29 cellular contexts compared by ENCODE assay signal in the genomic region with DNA sequence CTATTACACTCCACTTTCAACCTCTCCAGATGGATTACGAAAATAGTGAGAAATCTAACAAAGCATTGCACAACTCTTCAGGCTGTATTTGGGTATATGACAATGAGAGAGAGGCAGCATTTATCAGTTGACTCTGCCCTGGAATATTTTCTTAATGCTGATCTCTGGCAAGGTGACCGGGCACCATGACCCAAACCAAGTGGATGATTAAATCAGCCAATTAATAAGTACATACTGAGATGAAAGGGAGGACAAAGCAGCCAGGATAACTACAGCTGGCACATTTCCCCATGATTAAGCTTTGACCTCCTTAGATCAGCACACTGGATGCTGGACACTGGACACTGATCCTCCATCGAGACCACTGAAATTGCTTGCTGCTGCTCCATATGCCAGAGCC.
"Had no signal": no experiment of that assay in that cellular context is flagged by ENCODE, and none has a peak within 500 bp of the region (broad histone marks: within the 10 kb centered on the region; RNA-seq: fewer than 3 reads in every experiment).

No MANE protein-coding gene starts in this region.

- ATAC-seq: activated CD4-positive, CD25-positive, alpha-beta regulatory T cell treated with anti-CD3 and anti-CD28 coated beads, Interleukin-2, amount 50 U/mL, for 24 hours; activated CD8-positive, alpha-beta T cell treated with anti-CD3 and anti-CD28 coated beads for 36 hours; activated T-cell treated with anti-CD3 and anti-CD28 coated beads, Interleukin-2, amount 50 U/mL, for 4 hours; activated T-helper 17 cell treated with anti-CD3 and anti-CD28 coated beads, Interleukin-2, amount 50 U/mL, for 72 hours; esophagus mucosa had no signal

- H3K4me1 Mint-ChIP-seq: activated B cell treated with CpG ODN at 0.5 μM for 24 hours; activated T-helper 17 cell treated with anti-CD3 and anti-CD28 coated beads, Interleukin-2, amount 50 U/mL, for 72 hours; central memory CD8-positive, alpha-beta T cell; endodermal cell had no signal

- H3K36me3 ChIP-seq: brain microvascular endothelial cell, WERI-Rb-1 had no signal

- H3K4me3 ChIP-seq: coronary artery, dorsolateral prefrontal cortex had no signal

- H3K27me3 Mint-ChIP-seq: activated B cell treated with CpG ODN at 0.5 μM for 24 hours; activated CD8-positive, alpha-beta T cell treated with anti-CD3 and anti-CD28 coated beads for 36 hours; activated T-helper 17 cell treated with anti-CD3 and anti-CD28 coated beads, Interleukin-2, amount 50 U/mL, for 72 hours; central memory CD8-positive, alpha-beta T cell; dendritic cell treated with granulocyte-macrophage colony-stimulating factor and Interleukin-4, amounts not matched to agents 40 ng/mL and 50 ng/mL, for 4 days had no signal

- DNase-seq: activated B cell treated with CpG ODN at 0.5 μM for 24 hours; activated CD4-positive, alpha-beta T cell treated with anti-CD3 and anti-CD28 coated beads for 48 hours; activated CD4-positive, alpha-beta T cell treated with anti-CD3 and anti-CD28 coated beads, Interleukin-2, amount 50 U/mL, for 1 hour; activated CD4-positive, alpha-beta T cell treated with anti-CD3 and anti-CD28 coated beads, Interleukin-2, amount 50 U/mL, for 48 hours; activated CD8-positive, alpha-beta memory T cell treated with anti-CD3 and anti-CD28 coated beads for 24 hours; activated CD8-positive, alpha-beta T cell treated with anti-CD3 and anti-CD28 coated beads for 36 hours; activated effector memory CD4-positive, alpha-beta T cell treated with Interleukin-2 at 50 U/mL for 16 hours; activated gamma-delta T cell treated with Interleukin-2 at 50 U/mL for 16 hours; activated naive CD4-positive, alpha-beta T cell treated with anti-CD3 and anti-CD28 coated beads, Interleukin-2, amount 50 U/mL, for 16 hours; activated naive CD4-positive, alpha-beta T cell treated with Interleukin-2 at 50 U/mL for 16 hours; activated T-cell treated with anti-CD3 and anti-CD28 coated beads, Interleukin-2, amount 50 U/mL, for 4 hours; amniotic stem cell; anterior cingulate cortex; brain microvascular endothelial cell; dorsolateral prefrontal cortex; effector memory CD4-positive, alpha-beta T cell; endodermal cell; foreskin fibroblast; head of caudate nucleus; T-helper 2 cell; T-helper 9 cell; WERI-Rb-1 had no signal

- H3K27ac Mint-ChIP-seq: activated B cell treated with CpG ODN at 0.5 μM for 24 hours; activated CD8-positive, alpha-beta T cell treated with anti-CD3 and anti-CD28 coated beads for 36 hours; activated naive CD8-positive, alpha-beta T cell; activated T-helper 17 cell treated with anti-CD3 and anti-CD28 coated beads, Interleukin-2, amount 50 U/mL, for 72 hours; dendritic cell treated with granulocyte-macrophage colony-stimulating factor and Interleukin-4, amounts not matched to agents 40 ng/mL and 50 ng/mL, for 4 days; endodermal cell had no signal

- H3K36me3 Mint-ChIP-seq: activated naive CD8-positive, alpha-beta T cell had no signal

- H3K4me3 Mint-ChIP-seq: activated B cell treated with CpG ODN at 0.5 μM for 24 hours; activated CD8-positive, alpha-beta T cell treated with anti-CD3 and anti-CD28 coated beads for 36 hours; activated naive CD8-positive, alpha-beta T cell; activated T-cell treated with anti-CD3 and anti-CD28 coated beads, Interleukin-2, amount 50 U/mL, for 4 hours; activated T-helper 17 cell treated with anti-CD3 and anti-CD28 coated beads, Interleukin-2, amount 50 U/mL, for 72 hours; central memory CD8-positive, alpha-beta T cell; dendritic cell treated with granulocyte-macrophage colony-stimulating factor and Interleukin-4, amounts not matched to agents 40 ng/mL and 50 ng/mL, for 4 days; endodermal cell had no signal

- H3K27me3 ChIP-seq: brain microvascular endothelial cell had no signal

- H3K9me3 Mint-ChIP-seq: activated B cell treated with CpG ODN at 0.5 μM for 24 hours; activated CD8-positive, alpha-beta T cell treated with anti-CD3 and anti-CD28 coated beads for 36 hours; endodermal cell had no signal

- H3K27ac ChIP-seq: brain microvascular endothelial cell, coronary artery, dorsolateral prefrontal cortex, WERI-Rb-1 had no signal
